9 cellular contexts compared by ENCODE assay signal in genomic region chr18:68428026-68428425, GRCh38.
DNase-seq lines count a peak whose midpoint lies in the region; ATAC-seq and TF ChIP-seq lines count a peak whose summit lies in the region.
"Had no signal": no experiment of that assay in that cellular context is flagged by ENCODE, and none has a peak within 500 bp of the region (broad histone marks: within the 10 kb centered on the region; RNA-seq: fewer than 3 reads in every experiment).

No MANE protein-coding gene starts in this region.

- H3K9me3 Mint-ChIP-seq in osteocyte (ENCODE audit: unreplicated experiment) (no peaks in the 10 kb centered on the region), Caco-2 (ENCODE audit: unreplicated experiment) (no peaks in the 10 kb centered on the region)

- H3K27me3 ChIP-seq in dorsolateral prefrontal cortex: no peaks in the 10 kb centered on the region
- no peaks in the 10 kb centered on the region for H3K27me3 ChIP-seq in Caco-2 (replicated peaks; ENCODE audit: control insufficient read depth, insufficient read depth, low read length)
- H3K27me3 ChIP-seq: adrenal gland had no signal

- H3K4me3 ChIP-seq in dorsolateral prefrontal cortex: no peak overlapping the region
- no peak overlapping the region for H3K4me3 ChIP-seq in Caco-2 (ENCODE audit: low read depth, low read length)
- H3K4me3 ChIP-seq: adrenal gland had no signal

- POLR2A ChIA-PET in Caco-2 (lab: Charles Lee): no interaction called here

- peaks cover 56% of the 10 kb centered on the region for H3K4me1 Mint-ChIP-seq in osteocyte (ENCODE audit: unreplicated experiment)
- H3K4me1 Mint-ChIP-seq in Caco-2 (ENCODE audit: low read depth, unreplicated experiment): no peaks in the 10 kb centered on the region

- CTCF ChIA-PET in Caco-2 (lab: Charles Lee): no interaction called here

- H3K9me3 ChIP-seq in Caco-2: no peaks in the 10 kb centered on the region
- H3K9me3 ChIP-seq: adrenal gland had no signal

- H3K4me3 Mint-ChIP-seq in osteocyte (ENCODE audit: unreplicated experiment) (no peak overlapping the region), Caco-2 (ENCODE audit: unreplicated experiment) (no peak overlapping the region)

- no peak for ATAC-seq in HG03342 (IDR thresholded peaks at IDR 0.05; ENCODE audit: unreplicated experiment)

- TF ChIP-seq CTCF in dorsolateral prefrontal cortex (IDR thresholded peaks at IDR 0.05 in 54 of 56, conservative IDR thresholded peaks at IDR 0.05 in 2 of 56; ENCODE audit: low read depth in 1 of 56, partially characterized antibody in 56 of 56): no peak
- TF ChIP-seq CTCF in osteocyte (IDR thresholded peaks at IDR 0.05): no peak
- TF ChIP-seq CTCF in Caco-2 (IDR thresholded peaks at IDR 0.05; ENCODE audit: insufficient read depth in 1 of 2, low read depth in 1 of 2, low read length in 1 of 2, severe bottlenecking in 1 of 2, unreplicated experiment in 1 of 2): no peak

- peak; percentile 92 for DNase-seq in ELR (ENCODE audit: low read depth)
- DNase-seq in NCI-H446 treated with DMSO at 0.1 percent for 48 hours (lab: John Stamatoyannopoulos, UW): peak; percentile 94
- DNase-seq in dorsolateral prefrontal cortex: peak in 9 of 10 donors; percentile 6 to 81 (median 46)
- no peak for DNase-seq in osteocyte (ENCODE audit: extremely low spot score, unreplicated experiment)
- DNase-seq in HK-2 (ENCODE audit: unreplicated experiment): no peak
- no peak for DNase-seq in activated naive CD4-positive, alpha-beta T cell treated with Interleukin-2 at 50 U/mL for 16 hours
- DNase-seq in Caco-2: no peak
- DNase-seq: adrenal gland had no signal

- no peaks in the 10 kb centered on the region for H3K4me1 ChIP-seq in Caco-2
- H3K4me1 ChIP-seq: adrenal gland had no signal

- no peaks in the 10 kb centered on the region for H3K36me3 ChIP-seq in Caco-2 (ENCODE audit: control insufficient read depth, insufficient read depth, low read length)
- H3K36me3 ChIP-seq: adrenal gland had no signal

- no TSS peak for BruUV-seq in Caco-2 (replicated peaks; lab: Mats Ljungman, UMichigan)

- H3K27me3 Mint-ChIP-seq in osteocyte (ENCODE audit: unreplicated experiment) (no peaks in the 10 kb centered on the region), Caco-2 (ENCODE audit: insufficient read depth, unreplicated experiment) (no peaks in the 10 kb centered on the region)

- H3K36me3 Mint-ChIP-seq in osteocyte (ENCODE audit: unreplicated experiment) (no peaks in the 10 kb centered on the region), Caco-2 (ENCODE audit: insufficient read depth, unreplicated experiment) (no peaks in the 10 kb centered on the region)

- intact Hi-C loops in dorsolateral prefrontal cortex (cut with DNase I): no loop called here
- intact Hi-C loops in Caco-2 (cut with micrococcal nuclease; ENCODE audit: unreplicated experiment): no loop called here

- H3K27ac Mint-ChIP-seq in osteocyte (ENCODE audit: unreplicated experiment): peak overlapping the region; percentile 56
- no peak overlapping the region for H3K27ac Mint-ChIP-seq in Caco-2 (ENCODE audit: unreplicated experiment)

- peak overlapping the region in 13 of 59 donors; percentile 4 to 72 (median 20) for H3K27ac ChIP-seq in dorsolateral prefrontal cortex
- H3K27ac ChIP-seq: adrenal gland had no signal

Comparison
In these comparisons a context has a peak if more than half of its experiments do, and no peak if none do; other contexts are left out.
1. DNase-seq: peak in ELR (single experiment), NCI-H446 treated with DMSO at 0.1 percent for 48 hours (single experiment) and dorsolateral prefrontal cortex (9 of 10); none in osteocyte (single experiment), HK-2 (single experiment), activated naive CD4-positive, alpha-beta T cell treated with Interleukin-2 at 50 U/mL for 16 hours (single experiment) and Caco-2 (0 of 2).